ENCODE assay signal across 33 cellular contexts in the genomic region with DNA sequence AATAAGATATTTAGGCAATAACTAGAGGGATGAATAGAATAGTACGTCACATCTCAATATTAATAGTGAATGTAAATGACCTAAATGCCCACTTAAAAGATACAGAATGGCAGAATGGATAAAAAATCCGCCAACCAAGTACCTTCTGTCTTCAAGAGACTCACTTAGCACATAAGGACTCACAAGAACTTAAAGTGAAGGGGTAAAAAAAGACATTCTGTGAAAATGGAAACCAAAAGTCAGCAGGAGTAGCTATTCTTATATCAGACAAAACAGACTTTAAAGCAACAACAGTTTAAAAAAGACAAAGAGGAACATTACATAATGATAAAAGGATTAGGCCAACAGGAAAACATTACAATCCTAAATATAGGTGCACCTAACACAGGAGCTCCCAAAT. TPM values are rescaled to one million over a fixed set of nuclear protein-coding genes. Genes with fewer than 3 reads are reported as not detected.
"Had no signal": no experiment of that assay in that cellular context is flagged by ENCODE, and none has a peak within 500 bp of the region (broad histone marks: within the 10 kb centered on the region; RNA-seq: fewer than 3 reads in every experiment).

No MANE protein-coding gene starts in this region.

- H3K27ac ChIP-seq: colonic mucosa, esophagus muscularis mucosa, heart right ventricle, left lung, psoas muscle, sigmoid colon, testis, tibial artery had no signal

- H3K4me1 ChIP-seq: colonic mucosa, esophagus muscularis mucosa, heart right ventricle, left lung, psoas muscle, sigmoid colon, testis, tibial artery had no signal

- H3K36me3 ChIP-seq: colonic mucosa, esophagus muscularis mucosa, heart right ventricle, left lung, sigmoid colon, tibial artery had no signal

- H3K9me3 ChIP-seq: colonic mucosa, mucosa of descending colon, testis, tibial artery had no signal

- DNase-seq: colonic mucosa; effector CD8-positive, alpha-beta T cell; foreskin melanocyte; glutamatergic neuron; heart right ventricle; hippocampal formation; left cardiac atrium; left lung; mesenchymal stem cell; mucosa of descending colon; naive thymus-derived CD4-positive, alpha-beta T cell; nephron progenitor cell; nucleus accumbens; posterior cingulate gyrus; psoas muscle; right cardiac atrium; sigmoid colon; stimulated activated CD4-positive, alpha-beta T cell treated with anti-CD3 and anti-CD28 coated beads, Interleukin-2, amount 100 ng/mL, for 24 hours; stimulated activated CD4-positive, alpha-beta T cell treated with anti-CD3 and anti-CD28 coated beads, Interleukin-4, amount 100 ng/mL, for 24 hours; stimulated activated naive CD8-positive, alpha-beta T cell treated with anti-CD3 and anti-CD28 coated beads, Interleukin-15, Interleukin-2, amounts not matched to agents 100 U/mL and 50 U/mL, for 24 hours; substantia nigra; testis; tibial artery had no signal

- FAIRE-seq: endothelial cell of umbilical vein, islet of Langerhans had no signal

- ATAC-seq: heart right ventricle; left cardiac atrium; left lung; mucosa of descending colon; naive thymus-derived CD4-positive, alpha-beta T cell; psoas muscle; right cardiac atrium; stimulated activated effector memory CD8-positive, alpha-beta T cell treated with anti-CD3 and anti-CD28 coated beads, Interleukin-12 subunit alpha, Interleukin-12 subunit beta, amount 100 ng/mL, for 72 hours; stimulated activated naive CD8-positive, alpha-beta T cell treated with anti-CD3 and anti-CD28 coated beads, Interleukin-15, Interleukin-2, amounts not matched to agents 100 U/mL and 50 U/mL, for 24 hours had no signal

- H3K4me3 ChIP-seq: colonic mucosa, esophagus muscularis mucosa, heart right ventricle, left lung, mucosa of descending colon, psoas muscle, sigmoid colon, testis, tibial artery had no signal

- H3K27me3 ChIP-seq: colonic mucosa, esophagus muscularis mucosa, heart right ventricle, left lung, sigmoid colon, testis, tibial artery had no signal

RNA-seq across cellular contexts. Expression of a gene that starts 56.7 kb away (rescaled TPM):
- total RNA-seq: endothelial cell of umbilical vein, epithelial cell of proximal tubule, esophagus muscularis mucosa, kidney epithelial cell, left lung, osteocyte, psoas muscle, renal cortical epithelial cell, sigmoid colon, skeletal muscle tissue had no signal
- polyA plus RNA-seq: endothelial cell of umbilical vein, psoas muscle, urinary bladder had no signal
